ENCODE assay signal across 1 cellular context in genomic region chr22:36384766-36385400, GRCh38.
A peak's percentile ranks its signal among the peaks of the same experiment; 100 is the strongest.
TF ChIP-seq lines count a peak whose summit lies in the region.

No MANE protein-coding gene starts in this region.

TF ChIP-seq in HEK293, 187 proteins besides CTCF, POLR2A, EP300 and RAD21 (continued from another document):
- TF ChIP-seq ZBTB44 (tag by site-specific recombination; IDR thresholded peaks at IDR 0.05), result peak; percentile 89
